In genomic region chr7:74343281-74344127, GRCh38 we compare ENCODE assay signal across 2 cellular contexts.
A peak's percentile ranks its signal among the peaks of the same experiment; 100 is the strongest.
TF ChIP-seq lines count a peak whose summit lies in the region.

No MANE protein-coding gene starts in this region.

TF ChIP-seq in K562, 482 proteins besides CTCF, POLR2A, EP300 and RAD21 (continued from another document and continues in another):
- TF ChIP-seq CREB3L1 (IDR thresholded peaks at IDR 0.05; ENCODE audit: borderline replicate concordance, low read depth) (no peak), JUND (IDR thresholded peaks at IDR 0.05; ENCODE audit: borderline replicate concordance, low read depth, low read length) (peak; percentile 89), JUND (tag; IDR thresholded peaks at IDR 0.05; ENCODE audit: borderline replicate concordance, low read depth, low read length) (peak; percentile 86; the same call in 2 of the 3 replicates), RNF219 (CRISPR knock-in tag; IDR thresholded peaks at IDR 0.05) (no peak), TCF3 (CRISPR knock-in tag; IDR thresholded peaks at IDR 0.05) (0 out of 2 replicates have a peak, but pooled peaks have one; percentile 11), KDM5B (IDR thresholded peaks at IDR 0.05; ENCODE audit: insufficient replicate concordance, low read depth, low read length) (no peak), SMARCA4 (IDR thresholded peaks at IDR 0.05) (peak; percentile 77), MTA2 (IDR thresholded peaks at IDR 0.05; ENCODE audit: low read depth) (no peak), DLX4 (CRISPR knock-in tag; IDR thresholded peaks at IDR 0.05) (no peak), YBX1 (IDR thresholded peaks at IDR 0.05) (no peak), NCOA2 (IDR thresholded peaks at IDR 0.05; ENCODE audit: partially characterized antibody in 2 of 2) (no peak), AFF4 (CRISPR knock-in tag; IDR thresholded peaks at IDR 0.05) (no peak), ZNF79 (CRISPR knock-in tag; IDR thresholded peaks at IDR 0.05; ENCODE audit: low read depth) (no peak), SRSF3 (IDR thresholded peaks at IDR 0.05; ENCODE audit: insufficient read depth, low read length) (no peak), TRIM24 (IDR thresholded peaks at IDR 0.05) (no peak), ESRRA (IDR thresholded peaks at IDR 0.05; ENCODE audit: borderline replicate concordance, low read depth) (no peak), CBX5 (IDR thresholded peaks at IDR 0.05; ENCODE audit: borderline replicate concordance, low read depth) (no peak), CBFA2T3 (IDR thresholded peaks at IDR 0.05) (no peak), ZNF507 (tag; conservative IDR thresholded peaks at IDR 0.05) (no peak), TFAM (CRISPR knock-in tag; conservative IDR thresholded peaks at IDR 0.05) (no peak), PTBP1 (IDR thresholded peaks at IDR 0.05; ENCODE audit: low read depth, low read length) (no peak)

TF ChIP-seq in GM23338, 12 proteins besides CTCF, POLR2A, EP300 and RAD21 (continued from another document):
- TF ChIP-seq ZNF462 (CRISPR knock-in tag; IDR thresholded peaks at IDR 0.05): no peak
- TF ChIP-seq POLR2AphosphoS5 (IDR thresholded peaks at IDR 0.05; ENCODE audit: low read depth): no peak
- TF ChIP-seq ETS1 (IDR thresholded peaks at IDR 0.05): no peak
- TF ChIP-seq REST (IDR thresholded peaks at IDR 0.05; ENCODE audit: unreplicated experiment): no peak
